ENCODE assay signal across 10 cellular contexts in genomic region chr11:73218830-73219215, GRCh38. TPM values are rescaled to one million over a fixed set of nuclear protein-coding genes. Genes with fewer than 3 reads are reported as not detected.
DNase-seq lines count a peak whose midpoint lies in the region; ATAC-seq and TF ChIP-seq lines count a peak whose summit lies in the region.
"Had no signal": no experiment of that assay in that cellular context is flagged by ENCODE, and none has a peak within 500 bp of the region (broad histone marks: within the 10 kb centered on the region; RNA-seq: fewer than 3 reads in every experiment).

No MANE protein-coding gene starts in this region.

- no peak overlapping the region for H2BK5ac ChIP-seq in trophoblast cell (ENCODE audit: low read depth, low read length, poor library complexity)

- H3K4ac ChIP-seq in trophoblast cell (ENCODE audit: low read depth, low read length), result no peak overlapping the region

- peaks cover 18 to 36% of the 10 kb centered on the region in 2 donors for H3K36me3 Mint-ChIP-seq in CD14-positive monocyte
- H3K36me3 Mint-ChIP-seq in activated CD8-positive, alpha-beta T cell treated with anti-CD3 and anti-CD28 coated beads for 36 hours (ENCODE audit: low read depth), result no peaks in the 10 kb centered on the region

- peak overlapping the region; percentile 73 for H3K4me2 ChIP-seq in trophoblast cell (ENCODE audit: low read length)

- ATAC-seq in activated CD8-positive, alpha-beta T cell treated with anti-CD3 and anti-CD28 coated beads for 36 hours, result no peak
- no peak for ATAC-seq in GM21526 (IDR thresholded peaks at IDR 0.05; ENCODE audit: low FRiP score, unreplicated experiment)
- ATAC-seq in omental fat pad (ENCODE audit: low FRiP score), result no peak

- no peak overlapping the region for H2BK12ac ChIP-seq in trophoblast cell (ENCODE audit: low read length)

- H3K79me2 ChIP-seq in trophoblast cell (ENCODE audit: control insufficient read depth, insufficient read depth, low read length, poor library complexity), result no peaks in the 10 kb centered on the region

- no CpG with 5 or more reads among the region's 9 CpGs for WGBS in iPS DF 6.9 (ENCODE audit: insufficient coverage, insufficient read length)
- no CpG with 5 or more reads among the region's 9 CpGs for WGBS in trophoblast cell (ENCODE audit: extremely low coverage, insufficient coverage, insufficient read length)

- H3K4me1 Mint-ChIP-seq in CD14-positive monocyte, result peaks cover 90% of the 10 kb centered on the region
- H3K4me1 Mint-ChIP-seq in activated CD8-positive, alpha-beta T cell treated with anti-CD3 and anti-CD28 coated beads for 36 hours (ENCODE audit: low read depth), result peaks cover 2% of the 10 kb centered on the region

- peak overlapping the region; percentile 60 for H3K18ac ChIP-seq in trophoblast cell (ENCODE audit: low read length)

- no peak overlapping the region for H3K14ac ChIP-seq in trophoblast cell (ENCODE audit: low read length)

- no peak overlapping the region for H2AK5ac ChIP-seq in trophoblast cell (ENCODE audit: low read length)

- no peak for TF ChIP-seq CTCF in CD14-positive monocyte (IDR thresholded peaks at IDR 0.05)
- no peak for TF ChIP-seq CTCF in activated CD8-positive, alpha-beta T cell treated with anti-CD3 and anti-CD28 coated beads for 36 hours (IDR thresholded peaks at IDR 0.05)
- TF ChIP-seq CTCF in omental fat pad (IDR thresholded peaks at IDR 0.05), result no peak

- no peak overlapping the region for H3K23ac ChIP-seq in trophoblast cell (ENCODE audit: low read length)

- no peaks in the 10 kb centered on the region for H3K36me3 ChIP-seq in iPS DF 6.9 (ENCODE audit: control insufficient read depth, insufficient read depth, low read length)
- H3K36me3 ChIP-seq in trophoblast cell (ENCODE audit: control insufficient read depth in 1 of 2, insufficient read depth in 2 of 2, low read length in 2 of 2), result no peaks in the 10 kb centered on the region

- H4K8ac ChIP-seq in trophoblast cell (ENCODE audit: low read depth, low read length), result no peak overlapping the region

- peak overlapping the region; percentile 38; the same call in 1 of the 2 replicates for H3K4me3 ChIP-seq in iPS DF 6.9 (ENCODE audit: low read length)
- peak overlapping the region; percentile 70 for H3K4me3 ChIP-seq in trophoblast cell (ENCODE audit: low read depth, low read length)

- H3K27ac ChIP-seq in iPS DF 6.9 (ENCODE audit: low read length) (no peak overlapping the region), trophoblast cell (ENCODE audit: low read depth, low read length) (no peak overlapping the region)

- H3K27ac Mint-ChIP-seq in CD14-positive monocyte, result peak overlapping the region; percentile 88 to 97 (median 96)
- H3K27ac Mint-ChIP-seq in activated CD8-positive, alpha-beta T cell treated with anti-CD3 and anti-CD28 coated beads for 36 hours, result no peak overlapping the region

- no peak overlapping the region for H2BK120ac ChIP-seq in trophoblast cell (ENCODE audit: insufficient read depth, low read length, poor library complexity)

- H3K4me1 ChIP-seq in iPS DF 6.9 (ENCODE audit: control insufficient read depth, insufficient read depth, low read length), result no peaks in the 10 kb centered on the region
- peaks cover 23 to 36% of the 10 kb centered on the region in 2 experiments for H3K4me1 ChIP-seq in trophoblast cell (ENCODE audit: control insufficient read depth in 1 of 2, insufficient read depth in 2 of 2, low read length in 2 of 2)

- H2AFZ ChIP-seq in trophoblast cell (ENCODE audit: insufficient read depth, low read length, poor library complexity), result peak overlapping the region; percentile 7

- POLR2A ChIA-PET in activated CD8-positive, alpha-beta T cell treated with anti-CD3 and anti-CD28 coated beads for 36 hours (lab: Charles Lee), result no interaction called here

- H3K9me3 ChIP-seq in iPS DF 6.9 (ENCODE audit: control insufficient read depth, insufficient read depth, low read length), result no peaks in the 10 kb centered on the region
- no peaks in the 10 kb centered on the region for H3K9me3 ChIP-seq in trophoblast cell (ENCODE audit: insufficient read depth, low read depth, low read length)

- peaks cover 0 to 2% (median 0%) of the 10 kb centered on the region in 3 donors for H3K27me3 Mint-ChIP-seq in CD14-positive monocyte (ENCODE audit: low read depth in 3 of 3)
- peaks cover 21% of the 10 kb centered on the region for H3K27me3 Mint-ChIP-seq in activated CD8-positive, alpha-beta T cell treated with anti-CD3 and anti-CD28 coated beads for 36 hours

- peaks cover 10% of the 10 kb centered on the region for H3K79me1 ChIP-seq in trophoblast cell (ENCODE audit: low read length)

- peak; percentile 15 for DNase-seq in CD14-positive monocyte (ENCODE audit: low spot score)
- DNase-seq in activated CD8-positive, alpha-beta T cell treated with anti-CD3 and anti-CD28 coated beads for 36 hours, result no peak
- no peak for DNase-seq in iPS DF 6.9 (ENCODE audit: low read depth, low spot score)
- no peak for DNase-seq in trophoblast cell
- no peak for DNase-seq in NCI-H82 (lab: John Stamatoyannopoulos, UW)
- no peak for DNase-seq in anterior cingulate cortex (lab: John Stamatoyannopoulos, UW)
- DNase-seq in omental fat pad (ENCODE audit: low spot score), result no peak
- DNase-seq: cortex of kidney, DMS79 had no signal

- H3K9ac ChIP-seq in trophoblast cell (ENCODE audit: low read length), result no peak overlapping the region

- peak overlapping the region; percentile 69 for H4K91ac ChIP-seq in trophoblast cell (ENCODE audit: low read depth, low read length)

- peaks cover 10% of the 10 kb centered on the region; the same call in 1 of the 2 replicates for H3K27me3 ChIP-seq in iPS DF 6.9 (ENCODE audit: control insufficient read depth, insufficient read depth, low read length)
- no peaks in the 10 kb centered on the region for H3K27me3 ChIP-seq in trophoblast cell (ENCODE audit: insufficient read depth, low read length)

- no peaks in the 10 kb centered on the region for H3K9me3 Mint-ChIP-seq in CD14-positive monocyte
- H3K9me3 Mint-ChIP-seq in activated CD8-positive, alpha-beta T cell treated with anti-CD3 and anti-CD28 coated beads for 36 hours, result no peaks in the 10 kb centered on the region

- intact Hi-C loops in CD14-positive monocyte (cut with micrococcal nuclease), result loop anchor here in 1 of 2 donors (1.0 to 5.0 kb wide), 2 partner anchors 34 to 68 kb away; no protein-coding TSS in a partner anchor
- intact Hi-C loops in activated CD8-positive, alpha-beta T cell treated with anti-CD3 and anti-CD28 coated beads for 36 hours (cut with micrococcal nuclease), result no loop called here

- peak overlapping the region; percentile 94 to 98 for H3K4me3 Mint-ChIP-seq in CD14-positive monocyte
- peak overlapping the region; percentile 44 for H3K4me3 Mint-ChIP-seq in activated CD8-positive, alpha-beta T cell treated with anti-CD3 and anti-CD28 coated beads for 36 hours

- H4K12ac ChIP-seq in trophoblast cell (ENCODE audit: low read depth, low read length), result no peak overlapping the region

- CTCF ChIA-PET in activated CD8-positive, alpha-beta T cell treated with anti-CD3 and anti-CD28 coated beads for 36 hours (lab: Charles Lee), result interaction anchor here (0.8 to 1.3 kb wide), 4 partner anchors 11 to 88 kb away, joined by 3 to 6 read pairs (median 4); no protein-coding TSS in a partner anchor

RNA-seq across cellular contexts. Expression of gene P2RY2, which starts 0.7 kb away (rescaled TPM):
- polyA plus RNA-seq in CD14-positive monocyte, result 10 to 100 TPM in 1 of 2 donors, 1 to 10 TPM in 1; 2.8 to 12.7 TPM
- not detected for total RNA-seq in activated CD8-positive, alpha-beta T cell treated with anti-CD3 and anti-CD28 coated beads for 36 hours
- 4.4 and 4.6 TPM in 2 replicates for polyA plus RNA-seq in trophoblast cell (2013)
- 1 to 10 TPM in 1 of 4 donors, under 1 TPM in 3; 0.47 to 1.1 (median 0.64) TPM for total RNA-seq in omental fat pad

RNA-seq across cellular contexts. Expression of gene P2RY6, which starts 53.3 kb away (rescaled TPM):
- 1 to 10 TPM; 1.7 to 5.1 TPM for polyA plus RNA-seq in CD14-positive monocyte
- not detected for total RNA-seq in activated CD8-positive, alpha-beta T cell treated with anti-CD3 and anti-CD28 coated beads for 36 hours
- polyA plus RNA-seq in trophoblast cell (2013), result 45.7 and 47.8 TPM in 2 replicates
- 1 to 10 TPM; 1.0 to 4.2 (median 2.4) TPM for total RNA-seq in omental fat pad
